Comparison of ENCODE assay signal across 21 cellular contexts in the genomic region with DNA sequence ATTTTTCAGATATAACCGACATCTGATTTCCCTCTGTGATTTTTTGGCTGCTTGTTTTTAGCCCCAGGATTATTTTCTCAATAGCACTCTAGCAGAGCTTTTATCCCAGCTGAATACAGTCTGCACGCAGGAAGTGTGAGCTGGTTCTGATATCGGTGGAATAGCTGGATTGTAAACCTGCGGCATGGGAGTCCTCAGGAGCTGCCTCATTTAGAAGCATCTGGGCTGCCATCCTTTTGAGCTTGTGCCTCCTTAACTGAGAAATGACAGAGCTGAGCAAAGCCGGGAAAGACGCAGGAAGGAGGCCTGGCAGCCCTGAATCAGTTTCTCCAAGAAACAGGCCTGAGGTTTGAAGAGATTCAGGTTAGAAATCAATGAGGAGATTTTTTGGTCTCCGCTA.
"Had no signal": no experiment of that assay in that cellular context is flagged by ENCODE, and none has a peak within 500 bp of the region (broad histone marks: within the 10 kb centered on the region; RNA-seq: fewer than 3 reads in every experiment).

No MANE protein-coding gene starts in this region.

- DNase-seq: naive thymus-derived CD4-positive, alpha-beta T cell; natural killer cell; nucleus accumbens; pancreas; psoas muscle; right cardiac atrium; right lobe of liver; spleen; stimulated activated CD4-positive, alpha-beta T cell treated with anti-CD3 and anti-CD28 coated beads, Interleukin-12 subunit alpha, Interleukin-12 subunit beta, amount 100 ng/mL, for 4 hours; stimulated activated CD4-positive, alpha-beta T cell treated with anti-CD3 and anti-CD28 coated beads, Interleukin-2, amount 100 ng/mL, for 24 hours; stimulated activated CD4-positive, alpha-beta T cell treated with anti-CD3 and anti-CD28 coated beads, Interleukin-2, amount 100 ng/mL, for 48 hours; stimulated activated CD4-positive, alpha-beta T cell treated with anti-CD3 and anti-CD28 coated beads, Interleukin-4, amount 100 ng/mL, for 24 hours; stimulated activated naive B cell treated with anti-CD40 and anti-IgM and Interleukin-4, amounts not matched to agents 10 μg/mL and 1 μg/mL and 100 μg/mL, for 72 hours; stimulated activated naive CD4-positive, alpha-beta T cell treated with Interleukin-2 at 50 U/mL for 16 hours; stomach; thyroid gland; trophoblast cell had no signal

- H3K9me3 Mint-ChIP-seq: naive thymus-derived CD4-positive, alpha-beta T cell; natural killer cell; neural crest cell; stimulated activated effector memory CD8-positive, alpha-beta T cell treated with anti-CD3 and anti-CD28 coated beads, Interleukin-12 subunit alpha, Interleukin-12 subunit beta, amount 100 ng/mL, for 72 hours; stimulated activated naive B cell treated with anti-CD40 and anti-IgM and Interleukin-4, amounts not matched to agents 10 μg/mL and 1 μg/mL and 100 μg/mL, for 72 hours; stimulated activated naive CD8-positive, alpha-beta T cell treated with anti-CD3 and anti-CD28 coated beads, Interleukin-15, Interleukin-2, amounts not matched to agents 100 ng/mL and 50 ng/mL, for 24 hours had no signal

- H3K4me1 Mint-ChIP-seq: natural killer cell; neural crest cell; stimulated activated naive B cell treated with anti-CD40 and anti-IgM and Interleukin-4, amounts not matched to agents 10 μg/mL and 1 μg/mL and 100 μg/mL, for 72 hours had no signal

- H3K4me3 Mint-ChIP-seq: natural killer cell; nephron; neural crest cell; stimulated activated effector memory CD8-positive, alpha-beta T cell treated with anti-CD3 and anti-CD28 coated beads, Interleukin-12 subunit alpha, Interleukin-12 subunit beta, amount 100 ng/mL, for 72 hours; stimulated activated naive B cell treated with anti-CD40 and anti-IgM and Interleukin-4, amounts not matched to agents 10 μg/mL and 1 μg/mL and 100 μg/mL, for 72 hours; stimulated activated naive CD8-positive, alpha-beta T cell treated with anti-CD3 and anti-CD28 coated beads, Interleukin-15, Interleukin-2, amounts not matched to agents 100 ng/mL and 50 ng/mL, for 24 hours had no signal

- H3K27ac Mint-ChIP-seq: naive thymus-derived CD4-positive, alpha-beta T cell; natural killer cell; nephron; stimulated activated effector memory CD8-positive, alpha-beta T cell treated with anti-CD3 and anti-CD28 coated beads, Interleukin-12 subunit alpha, Interleukin-12 subunit beta, amount 100 ng/mL, for 72 hours; stimulated activated naive B cell treated with anti-CD40 and anti-IgM and Interleukin-4, amounts not matched to agents 10 μg/mL and 1 μg/mL and 100 μg/mL, for 72 hours; stimulated activated naive CD8-positive, alpha-beta T cell treated with anti-CD3 and anti-CD28 coated beads, Interleukin-15, Interleukin-2, amounts not matched to agents 100 ng/mL and 50 ng/mL, for 24 hours had no signal

- H3K36me3 Mint-ChIP-seq: naive thymus-derived CD4-positive, alpha-beta T cell; natural killer cell; stimulated activated effector memory CD8-positive, alpha-beta T cell treated with anti-CD3 and anti-CD28 coated beads, Interleukin-12 subunit alpha, Interleukin-12 subunit beta, amount 100 ng/mL, for 72 hours; stimulated activated naive B cell treated with anti-CD40 and anti-IgM and Interleukin-4, amounts not matched to agents 10 μg/mL and 1 μg/mL and 100 μg/mL, for 72 hours had no signal

- ATAC-seq: naive thymus-derived CD4-positive, alpha-beta T cell; natural killer cell; pancreas; psoas muscle; right lobe of liver; stimulated activated effector memory CD8-positive, alpha-beta T cell treated with anti-CD3 and anti-CD28 coated beads, Interleukin-12 subunit alpha, Interleukin-12 subunit beta, amount 100 ng/mL, for 72 hours; stimulated activated naive B cell treated with anti-CD40 and anti-IgM and Interleukin-4, amounts not matched to agents 10 μg/mL and 1 μg/mL and 100 μg/mL, for 72 hours had no signal
